In genomic region chr15:42876224-42876623, GRCh38 we compare ENCODE assay signal across 21 cellular contexts. TPM values are rescaled to one million over a fixed set of nuclear protein-coding genes. Genes with fewer than 3 reads are reported as not detected.
DNase-seq lines count a peak whose midpoint lies in the region; ATAC-seq and TF ChIP-seq lines count a peak whose summit lies in the region.
"Had no signal": no experiment of that assay in that cellular context is flagged by ENCODE, and none has a peak within 500 bp of the region (broad histone marks: within the 10 kb centered on the region; RNA-seq: fewer than 3 reads in every experiment).

No MANE protein-coding gene starts in this region.

- TF ChIP-seq CTCF in right atrium auricular region (IDR thresholded peaks at IDR 0.05) (no peak), retinal pigment epithelial cell (conservative IDR thresholded peaks at IDR 0.05; ENCODE audit: low read depth, low read length) (no peak), neural progenitor cell (IDR thresholded peaks at IDR 0.05) (no peak)

- no peak overlapping the region for H3K27ac Mint-ChIP-seq in neural progenitor cell
- H3K27ac Mint-ChIP-seq: CD14-positive monocyte; CD4-positive, alpha-beta T cell; CD8-positive, alpha-beta memory T cell; GM23338; H9 had no signal

- intact Hi-C loops in left ventricle myocardium superior (cut with micrococcal nuclease) = no loop called here

- H3K4me1 ChIP-seq in right atrium auricular region (peaks cover 0 to 6% of the 10 kb centered on the region in 2 donors), neural progenitor cell (no peaks in the 10 kb centered on the region)
- H3K4me1 ChIP-seq: A549; BE2C; BLaER1 treated with 17β-estradiol and CSF1 and Interleukin-3, amounts not matched to agents 10 nM and 100 nM had no signal

- DNase-seq in left ventricle myocardium superior = no peak
- no peak for DNase-seq in right atrium auricular region (ENCODE audit: low spot score)
- DNase-seq in NCI-H82 treated with DMSO at 0.1 percent for 48 hours (lab: John Stamatoyannopoulos, UW; ENCODE audit: unreplicated experiment) = peak; percentile 50
- peak; percentile 30 for DNase-seq in retinal pigment epithelial cell (ENCODE audit: low read depth)
- DNase-seq in amygdala (lab: John Stamatoyannopoulos, UW) = no peak
- DNase-seq in neural progenitor cell (ENCODE audit: low spot score) = no peak
- DNase-seq: 8988T; ACHN; AML-193; BE2C; CD4-positive, alpha-beta T cell; CD8-positive, alpha-beta memory T cell; DMS153; DND-41; H9 had no signal

- H3K27ac ChIP-seq in right atrium auricular region (peak overlapping the region in 1 of 2 donors; percentile 44), neural progenitor cell (no peak overlapping the region)
- H3K27ac ChIP-seq: A549; BLaER1 treated with 17β-estradiol and CSF1 and Interleukin-3, amounts not matched to agents 10 nM and 100 nM had no signal

- peak; percentile 53 for ATAC-seq in left ventricle myocardium superior
- ATAC-seq: A549, GM12878, GM23338, HCT116 had no signal

- H3K4me3 Mint-ChIP-seq in neural progenitor cell = no peak overlapping the region
- H3K4me3 Mint-ChIP-seq: CD14-positive monocyte; CD4-positive, alpha-beta T cell; CD8-positive, alpha-beta memory T cell; GM23338; H9 had no signal

- H4K20me1 ChIP-seq in neural progenitor cell (ENCODE audit: low read depth) = peaks cover 14% of the 10 kb centered on the region

- H3K79me2 ChIP-seq in neural progenitor cell (ENCODE audit: low read depth) = peaks cover 21% of the 10 kb centered on the region

- no peak overlapping the region for H3K4me3 ChIP-seq in right atrium auricular region
- no peak overlapping the region for H3K4me3 ChIP-seq in retinal pigment epithelial cell (ENCODE audit: low read length)
- H3K4me3 ChIP-seq in neural progenitor cell = no peak overlapping the region
- H3K4me3 ChIP-seq: A549; BLaER1 treated with 17β-estradiol and CSF1 and Interleukin-3, amounts not matched to agents 10 nM and 100 nM; GM12878; GM23338 had no signal

- H3K27me3 ChIP-seq in right atrium auricular region (no peaks in the 10 kb centered on the region), neural progenitor cell (no peaks in the 10 kb centered on the region)
- H3K27me3 ChIP-seq: BE2C; BLaER1 treated with 17β-estradiol and CSF1 and Interleukin-3, amounts not matched to agents 10 nM and 100 nM had no signal

- H3K4me2 ChIP-seq in neural progenitor cell = no peak overlapping the region
- H3K4me2 ChIP-seq: A549; BLaER1 treated with 17β-estradiol and CSF1 and Interleukin-3, amounts not matched to agents 10 nM and 100 nM; GM23338 had no signal

- H3F3A ChIP-seq in neural progenitor cell (ENCODE audit: low read depth) = peaks cover 15% of the 10 kb centered on the region

- H3K36me3 Mint-ChIP-seq in neural progenitor cell = peaks cover 6% of the 10 kb centered on the region

- H3K36me3 ChIP-seq in right atrium auricular region (no peaks in the 10 kb centered on the region), neural progenitor cell (no peaks in the 10 kb centered on the region)
- H3K36me3 ChIP-seq: BE2C had no signal

- H3K27me3 Mint-ChIP-seq in neural progenitor cell (ENCODE audit: insufficient read depth, low read depth) = no peaks in the 10 kb centered on the region
- H3K27me3 Mint-ChIP-seq: CD4-positive, alpha-beta T cell; CD8-positive, alpha-beta memory T cell had no signal

- H3K9ac ChIP-seq in neural progenitor cell = no peak overlapping the region
- H3K9ac ChIP-seq: BLaER1 treated with 17β-estradiol and CSF1 and Interleukin-3, amounts not matched to agents 10 nM and 100 nM had no signal

- H3K9me3 ChIP-seq in right atrium auricular region = no peaks in the 10 kb centered on the region
- H3K9me3 ChIP-seq in neural progenitor cell (ENCODE audit: low read depth) = no peaks in the 10 kb centered on the region
- H3K9me3 ChIP-seq: A549; BE2C; BLaER1 treated with 17β-estradiol and CSF1 and Interleukin-3, amounts not matched to agents 10 nM and 100 nM had no signal

- no peaks in the 10 kb centered on the region for H3K9me3 Mint-ChIP-seq in neural progenitor cell
- H3K9me3 Mint-ChIP-seq: CD4-positive, alpha-beta T cell; CD8-positive, alpha-beta memory T cell; GM23338; H9 had no signal

- peaks cover 7% of the 10 kb centered on the region for H3K4me1 Mint-ChIP-seq in neural progenitor cell
- H3K4me1 Mint-ChIP-seq: CD14-positive monocyte had no signal

- no peak overlapping the region for H2AFZ ChIP-seq in neural progenitor cell (replicated peaks)
- H2AFZ ChIP-seq: GM23338 had no signal

RNA-seq across cellular contexts. Expression of gene TTBK2, which starts 44.4 kb away (rescaled TPM):
- 20.9 TPM for total RNA-seq in left ventricle myocardium superior
- 10 to 100 TPM; 16.3 to 19.7 TPM for total RNA-seq in right atrium auricular region
- total RNA-seq in neural progenitor cell (ENCODE audit: low replicate concordance) = 26.5 and 32.4 TPM in 2 replicates

Comparison
In these comparisons a context has a peak if more than half of its experiments do, and no peak if none do; other contexts are left out.
1. DNase-seq: peak in NCI-H82 treated with DMSO at 0.1 percent for 48 hours (single experiment) and retinal pigment epithelial cell (single experiment); none in left ventricle myocardium superior (single experiment), right atrium auricular region (single experiment), amygdala (0 of 56) and neural progenitor cell (single experiment).